ENCODE assay signal across 8 cellular contexts in the genomic region with DNA sequence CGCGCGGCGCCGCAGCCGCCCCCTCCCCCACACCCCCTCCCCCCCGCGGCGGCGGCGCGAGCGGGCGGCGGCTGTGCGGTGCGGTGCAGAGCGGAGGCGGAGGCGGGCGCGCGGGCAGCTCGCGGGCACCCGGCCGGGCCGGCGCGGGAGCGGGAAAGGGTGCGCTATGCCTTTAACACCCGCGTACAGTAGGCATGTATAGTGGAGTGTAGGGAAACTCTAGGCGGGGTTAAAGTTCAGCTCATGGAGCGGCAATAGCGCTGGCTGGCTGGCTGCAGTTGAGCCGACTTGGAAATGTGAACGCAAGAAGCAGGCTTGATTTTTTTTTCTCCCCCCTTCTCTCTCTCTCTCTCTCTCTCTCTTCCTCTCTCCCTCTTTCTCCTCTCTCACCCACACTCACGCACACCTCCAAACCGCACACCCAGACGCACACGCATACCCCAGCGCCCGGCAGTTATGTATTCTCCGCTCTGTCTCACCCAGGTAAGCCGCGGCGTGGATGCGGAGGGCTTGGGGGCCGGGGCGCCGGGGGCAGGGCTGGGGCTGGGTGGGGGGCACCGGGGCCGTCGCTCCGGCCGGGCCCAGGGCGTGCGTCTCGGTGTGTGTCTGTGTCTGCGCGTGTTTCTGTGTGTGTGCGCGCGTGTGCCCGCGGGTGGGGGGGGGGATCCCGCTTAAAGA. TPM values are rescaled to one million over a fixed set of nuclear protein-coding genes. Genes with fewer than 3 reads are reported as not detected.
A peak's percentile ranks its signal among the peaks of the same experiment; 100 is the strongest.
DNase-seq lines count a peak whose midpoint lies in the region; ATAC-seq and TF ChIP-seq lines count a peak whose summit lies in the region.

A gene (plus strand): TSS at position 226 of the 678 bp plus-strand sequence.

- H3K27ac ChIP-seq in naive thymus-derived CD4-positive, alpha-beta T cell (ENCODE audit: low read depth, low read length), result peak within 1 kb of the TSS; percentile 39

- ATAC-seq in naive thymus-derived CD4-positive, alpha-beta T cell, result peak; percentile 23
- no peak for ATAC-seq in HG02852 (IDR thresholded peaks at IDR 0.05; ENCODE audit: unreplicated experiment)

- peaks cover 75% of the 10 kb centered on the region for H3K27me3 ChIP-seq in NT2/D1 (ENCODE audit: insufficient read depth, insufficient read length)
- H3K27me3 ChIP-seq in naive thymus-derived CD4-positive, alpha-beta T cell (ENCODE audit: control insufficient read depth in 2 of 2, insufficient read depth in 2 of 2, low read length in 2 of 2), result no peaks in the 10 kb centered on the region

- CTCF ChIA-PET in naive thymus-derived CD4-positive, alpha-beta T cell (lab: Charles Lee), result interaction anchor here (0.8 kb wide), 1 partner anchor 16 kb away, joined by 3 read pairs; no protein-coding TSS in a partner anchor

- DNase-seq in stimulated activated CD4-positive, alpha-beta T cell treated with anti-CD3 and anti-CD28 coated beads, Interleukin-15, amount 100 ng/mL, for 24 hours, result peak; percentile 45
- no peak for DNase-seq in stimulated activated CD4-positive, alpha-beta T cell treated with anti-CD3 and anti-CD28 coated beads, Interleukin-1b, Interleukin-23, amount 100 ng/mL, for 48 hours
- DNase-seq in NT2/D1 (ENCODE audit: low read depth, low spot score) (peak; percentile 60), fibroblast of the aortic adventitia (ENCODE audit: low read depth) (peak; percentile 79), ureter (ENCODE audit: low spot score) (peak; percentile 58)
- DNase-seq in activated effector memory CD4-positive, alpha-beta T cell treated with Interleukin-2 at 50 U/mL for 16 hours, result peak; percentile 11
- DNase-seq in naive thymus-derived CD4-positive, alpha-beta T cell, result peak in 8 of 9 donors; percentile 18 to 45 (median 38)

- H3K27ac Mint-ChIP-seq in naive thymus-derived CD4-positive, alpha-beta T cell, result peak within 1 kb of the TSS; percentile 23 to 99 (median 92)

- H3K4me1 Mint-ChIP-seq in naive thymus-derived CD4-positive, alpha-beta T cell, result peaks cover 35 to 49% (median 46%) of the 10 kb centered on the region in 7 donors

- no peaks in the 10 kb centered on the region for H3K4me1 ChIP-seq in NT2/D1 (ENCODE audit: insufficient read depth, insufficient read length)
- H3K4me1 ChIP-seq in naive thymus-derived CD4-positive, alpha-beta T cell (ENCODE audit: control insufficient read depth in 2 of 2, insufficient read depth in 2 of 2, low read length in 2 of 2), result peaks cover 16 to 34% of the 10 kb centered on the region in 2 donors

- intact Hi-C loops in naive thymus-derived CD4-positive, alpha-beta T cell (cut with micrococcal nuclease), result loop anchor here in 1 of 2 donors (1.0 to 5.0 kb wide), 2 partner anchors 8 to 1785 kb away; a partner anchor contains a TSS

- H3K9ac ChIP-seq in NT2/D1 (ENCODE audit: insufficient read length, low read depth), result peak within 1 kb of the TSS; percentile 77

- H3K36me3 Mint-ChIP-seq in naive thymus-derived CD4-positive, alpha-beta T cell, result peaks cover 0 to 4% (median 0%) of the 10 kb centered on the region in 5 donors

- peak within 1 kb of the TSS; percentile 90 to 97 (median 94) for H3K4me3 Mint-ChIP-seq in naive thymus-derived CD4-positive, alpha-beta T cell

- TF ChIP-seq CTCF in fibroblast of the aortic adventitia (IDR thresholded peaks at IDR 0.05; ENCODE audit: insufficient read depth, low read length), result no peak

- H3K4me3 ChIP-seq in NT2/D1 (ENCODE audit: insufficient read length, low read depth) (peak within 1 kb of the TSS; percentile 73), fibroblast of the aortic adventitia (ENCODE audit: low read depth, low read length) (peak within 1 kb of the TSS; percentile 78)
- peak within 1 kb of the TSS; percentile 71 for H3K4me3 ChIP-seq in naive thymus-derived CD4-positive, alpha-beta T cell (ENCODE audit: low read length)

- POLR2A ChIA-PET in naive thymus-derived CD4-positive, alpha-beta T cell (lab: Charles Lee), result interaction anchor here (0.5 to 1.3 kb wide), 5 partner anchors 22 to 1343 kb away, joined by 3 to 9 read pairs (median 3); no protein-coding TSS in a partner anchor

- H3K9me3 Mint-ChIP-seq in naive thymus-derived CD4-positive, alpha-beta T cell, result peaks cover 0 to 2% (median 0%) of the 10 kb centered on the region in 11 donors

- H3K9me3 ChIP-seq in NT2/D1 (ENCODE audit: insufficient read depth, low read length), result no peaks in the 10 kb centered on the region
- H3K9me3 ChIP-seq in naive thymus-derived CD4-positive, alpha-beta T cell (ENCODE audit: control insufficient read depth in 2 of 3, low read length in 3 of 3), result no peaks in the 10 kb centered on the region

- H3K27me3 Mint-ChIP-seq in naive thymus-derived CD4-positive, alpha-beta T cell, result peaks cover 0 to 81% (median 0%) of the 10 kb centered on the region in 5 donors

- no peaks in the 10 kb centered on the region for H3K36me3 ChIP-seq in NT2/D1 (ENCODE audit: insufficient read depth, insufficient read length, low read length)
- no peaks in the 10 kb centered on the region for H3K36me3 ChIP-seq in naive thymus-derived CD4-positive, alpha-beta T cell (ENCODE audit: control insufficient read depth in 2 of 3, insufficient read depth in 3 of 3, low read length in 3 of 3)

RNA-seq across cellular contexts. Expression of the gene that starts here (rescaled TPM):
- total RNA-seq in fibroblast of the aortic adventitia (ENCODE audit: low replicate concordance), result 32.0 and 42.0 TPM in 2 replicates
- total RNA-seq in naive thymus-derived CD4-positive, alpha-beta T cell, result 1 to 10 TPM; 1.0 to 8.6 (median 6.0) TPM
- 1 to 10 TPM; 5.3 to 5.9 TPM for polyA plus RNA-seq in naive thymus-derived CD4-positive, alpha-beta T cell
- 132 TPM for total RNA-seq in ureter
